In genomic region chr12:13044002-13044858, GRCh38 we compare ENCODE assay signal across 8 cellular contexts. TPM values are rescaled to one million over a fixed set of nuclear protein-coding genes. Genes with fewer than 3 reads are reported as not detected.
DNase-seq lines count a peak whose midpoint lies in the region; ATAC-seq and TF ChIP-seq lines count a peak whose summit lies in the region.

Gene FAM234B, plus strand, starts transcription at chr12:13044381. Its CDS starts 23 bp downstream, at chr12:13044404.

- no peak within 1 kb of the TSS for H3K27ac ChIP-seq in PC-9

- H3K36me3 Mint-ChIP-seq in Caco-2 (ENCODE audit: insufficient read depth, unreplicated experiment): peaks cover 6% of the 10 kb centered on the region
- no peaks in the 10 kb centered on the region for H3K36me3 Mint-ChIP-seq in activated T-helper 2 cell treated with anti-CD3 and anti-CD28 coated beads, Interferon-gamma antibody, Interleukin-2, Interleukin-4, amounts not matched to agents 10 μg/mL and 5 μg/mL and 100 μg/mL, durations not matched to agents 14 hours and 24 hours and 36 hours (ENCODE audit: low read depth)
- H3K36me3 Mint-ChIP-seq in nephron (ENCODE audit: low read depth): no peaks in the 10 kb centered on the region

- H3K4me1 ChIP-seq in Caco-2: peaks cover 13% of the 10 kb centered on the region
- H3K4me1 ChIP-seq in PC-9 (replicated peaks; ENCODE audit: insufficient read depth): peaks cover 11% of the 10 kb centered on the region; the same call in 1 of the 2 replicates

- no peaks in the 10 kb centered on the region for H3K79me2 ChIP-seq in PC-9 (ENCODE audit: low read depth)

- H3K4me3 Mint-ChIP-seq in Caco-2 (ENCODE audit: unreplicated experiment) (peak within 1 kb of the TSS; percentile 77), nephron (peak within 1 kb of the TSS; percentile 85 to 92 (median 89))
- peak within 1 kb of the TSS; percentile 82 for H3K4me3 Mint-ChIP-seq in activated T-helper 2 cell treated with anti-CD3 and anti-CD28 coated beads, Interferon-gamma antibody, Interleukin-2, Interleukin-4, amounts not matched to agents 10 μg/mL and 5 μg/mL and 100 μg/mL, durations not matched to agents 14 hours and 24 hours and 36 hours (ENCODE audit: low read depth)

- H2AFZ ChIP-seq in PC-9: peak within 1 kb of the TSS; percentile 99

- ATAC-seq in GM19455 (IDR thresholded peaks at IDR 0.05; ENCODE audit: unreplicated experiment): peak; percentile 97

- H4K20me1 ChIP-seq in PC-9 (ENCODE audit: insufficient read depth): no peaks in the 10 kb centered on the region

- H3K4me2 ChIP-seq in PC-9: peak within 1 kb of the TSS; percentile 96

- no peaks in the 10 kb centered on the region for H3K9me2 ChIP-seq in PC-9 (ENCODE audit: insufficient read depth)

- intact Hi-C loops in Caco-2 (cut with micrococcal nuclease; ENCODE audit: unreplicated experiment) (loop anchor here (2.0 kb wide), 1 partner anchor 43 kb away; the partner anchor contains the start of gene HEBP1), PC-9 (cut with micrococcal nuclease; ENCODE audit: unreplicated experiment) (loop anchor here (5.0 kb wide), 2 partner anchors 48 to 163 kb away; no protein-coding TSS in a partner anchor)
- intact Hi-C loops in activated T-helper 2 cell treated with anti-CD3 and anti-CD28 coated beads, Interferon-gamma antibody, Interleukin-2, Interleukin-4, amounts not matched to agents 10 μg/mL and 5 μg/mL and 100 μg/mL, durations not matched to agents 14 hours and 24 hours and 36 hours (cut with micrococcal nuclease): loop anchor here (5.0 to 10.0 kb wide), 2 partner anchors 42 to 51 kb away; partner anchors contain the start of gene HEBP1

- peak within 1 kb of the TSS; percentile 96 for H3K4me3 ChIP-seq in Caco-2 (ENCODE audit: low read depth, low read length)
- peak within 1 kb of the TSS; percentile 99 for H3K4me3 ChIP-seq in PC-9
- peak within 1 kb of the TSS; percentile 92 for H3K4me3 ChIP-seq in fibroblast of the aortic adventitia (ENCODE audit: low read depth, low read length)

- H3K4me1 Mint-ChIP-seq in Caco-2 (ENCODE audit: low read depth, unreplicated experiment) (peaks cover 4% of the 10 kb centered on the region), nephron (peaks cover 18% of the 10 kb centered on the region)
- peaks cover 2% of the 10 kb centered on the region for H3K4me1 Mint-ChIP-seq in activated T-helper 2 cell treated with anti-CD3 and anti-CD28 coated beads, Interferon-gamma antibody, Interleukin-2, Interleukin-4, amounts not matched to agents 10 μg/mL and 5 μg/mL and 100 μg/mL, durations not matched to agents 14 hours and 24 hours and 36 hours (ENCODE audit: low read depth)

- peak; percentile 55 to 62 for TF ChIP-seq CTCF in Caco-2 (IDR thresholded peaks at IDR 0.05; ENCODE audit: insufficient read depth in 1 of 2, low read depth in 1 of 2, low read length in 1 of 2, severe bottlenecking in 1 of 2, unreplicated experiment in 1 of 2)
- no peak; the same call in 1 of the 2 replicates for TF ChIP-seq CTCF in PC-9 (conservative IDR thresholded peaks at IDR 0.05)
- TF ChIP-seq CTCF in fibroblast of the aortic adventitia (IDR thresholded peaks at IDR 0.05; ENCODE audit: insufficient read depth, low read length): peak; percentile 1
- peak in 2 of 3 experiments; percentile 17 to 27 for TF ChIP-seq CTCF in nephron (IDR thresholded peaks at IDR 0.05; ENCODE audit: unreplicated experiment in 3 of 3)

- H3F3A ChIP-seq in PC-9 (ENCODE audit: insufficient read depth, low read depth): 0 out of 2 replicates have a peak, but pooled peaks cover 4% of the 10 kb centered on the region

- BruUV-seq in Caco-2 (replicated peaks; lab: Mats Ljungman, UMichigan): no TSS peak
- BruUV-seq in PC-9 (replicated peaks; lab: Mats Ljungman, UMichigan): no TSS peak

- CTCF ChIA-PET in Caco-2 (lab: Charles Lee): interaction anchor here (0.6 to 1.4 kb wide), 6 partner anchors 20 to 211 kb away, joined by 3 to 4 read pairs (median 3); no protein-coding TSS in a partner anchor
- CTCF ChIA-PET in PC-9 (lab: Charles Lee): interaction anchor here (0.6 to 1.2 kb wide), 3 partner anchors 20 to 234 kb away, joined by 3 to 15 read pairs (median 5); no protein-coding TSS in a partner anchor

- peak; percentile 82 to 89 for DNase-seq in Caco-2
- peak; percentile 77 for DNase-seq in HPDE6-E6E7 (ENCODE audit: extremely low spot score)
- DNase-seq in PC-9: peak in 1 of 2 experiments; percentile 71
- DNase-seq in activated T-helper 2 cell treated with anti-CD3 and anti-CD28 coated beads, Interferon-gamma antibody, Interleukin-2, Interleukin-4, amounts not matched to agents 10 μg/mL and 5 μg/mL and 100 μg/mL, durations not matched to agents 14 hours and 24 hours and 36 hours (ENCODE audit: low spot score): peak; percentile 56
- peak; percentile 66 for DNase-seq in fibroblast of the aortic adventitia (ENCODE audit: low read depth)
- peak; percentile 60 for DNase-seq in stimulated activated naive CD4-positive, alpha-beta T cell treated with Interleukin-2 at 50 U/mL for 16 hours (lab: John Stamatoyannopoulos, UW)

- H3K27me3 Mint-ChIP-seq in Caco-2 (ENCODE audit: insufficient read depth, unreplicated experiment) (no peaks in the 10 kb centered on the region), nephron (ENCODE audit: low read depth) (peaks cover 10% of the 10 kb centered on the region)
- H3K27me3 Mint-ChIP-seq in activated T-helper 2 cell treated with anti-CD3 and anti-CD28 coated beads, Interferon-gamma antibody, Interleukin-2, Interleukin-4, amounts not matched to agents 10 μg/mL and 5 μg/mL and 100 μg/mL, durations not matched to agents 14 hours and 24 hours and 36 hours (ENCODE audit: low read depth): peaks cover 26% of the 10 kb centered on the region

- H3K27me3 ChIP-seq in Caco-2 (replicated peaks; ENCODE audit: control insufficient read depth, insufficient read depth, low read length) (no peaks in the 10 kb centered on the region), PC-9 (ENCODE audit: insufficient read depth, low read depth) (no peaks in the 10 kb centered on the region)

- H3K36me3 ChIP-seq in Caco-2 (ENCODE audit: control insufficient read depth, insufficient read depth, low read length) (no peaks in the 10 kb centered on the region), PC-9 (ENCODE audit: low read depth) (no peaks in the 10 kb centered on the region)

- H3K27ac Mint-ChIP-seq in Caco-2 (ENCODE audit: unreplicated experiment) (no peak within 1 kb of the TSS), nephron (no peak within 1 kb of the TSS)
- no peak within 1 kb of the TSS for H3K27ac Mint-ChIP-seq in activated T-helper 2 cell treated with anti-CD3 and anti-CD28 coated beads, Interferon-gamma antibody, Interleukin-2, Interleukin-4, amounts not matched to agents 10 μg/mL and 5 μg/mL and 100 μg/mL, durations not matched to agents 14 hours and 24 hours and 36 hours

- peaks cover under 1% of the 10 kb centered on the region for H3K9me3 Mint-ChIP-seq in Caco-2 (ENCODE audit: unreplicated experiment)
- H3K9me3 Mint-ChIP-seq in activated T-helper 2 cell treated with anti-CD3 and anti-CD28 coated beads, Interferon-gamma antibody, Interleukin-2, Interleukin-4, amounts not matched to agents 10 μg/mL and 5 μg/mL and 100 μg/mL, durations not matched to agents 14 hours and 24 hours and 36 hours: no peaks in the 10 kb centered on the region
- no peaks in the 10 kb centered on the region for H3K9me3 Mint-ChIP-seq in nephron

- H3K9me3 ChIP-seq in Caco-2: no peaks in the 10 kb centered on the region
- no peaks in the 10 kb centered on the region for H3K9me3 ChIP-seq in PC-9 (ENCODE audit: insufficient read depth, low read depth)

- POLR2A ChIA-PET in Caco-2 (lab: Charles Lee) (interaction anchor here (0.6 to 0.8 kb wide), 3 partner anchors 24 to 172 kb away, joined by 3 to 7 read pairs (median 6); no protein-coding TSS in a partner anchor), PC-9 (lab: Charles Lee; ENCODE audit: unreplicated experiment) (interaction anchor here (0.5 to 0.7 kb wide), 3 partner anchors 61 to 206 kb away, joined by 3 to 5 read pairs (median 4); no protein-coding TSS in a partner anchor)

RNA-seq across cellular contexts. Expression of gene FAM234B, which starts in this region (rescaled TPM):
- total RNA-seq in Caco-2 (2022): 11.2 and 11.4 TPM in 2 replicates
- 7.3 and 7.5 TPM in 2 replicates for total RNA-seq in PC-9 (2021)
- total RNA-seq in activated T-helper 2 cell treated with anti-CD3 and anti-CD28 coated beads, Interferon-gamma antibody, Interleukin-2, Interleukin-4, amounts not matched to agents 10 μg/mL and 5 μg/mL and 100 μg/mL, durations not matched to agents 14 hours and 24 hours and 36 hours: 5.7 and 6.8 TPM in 2 replicates
- total RNA-seq in fibroblast of the aortic adventitia (ENCODE audit: low replicate concordance): 3.3 and 5.6 TPM in 2 replicates
